ENCODE assay signal across 15 cellular contexts in genomic region chr4:15349426-15349825, GRCh38.
DNase-seq lines count a peak whose midpoint lies in the region; ATAC-seq and TF ChIP-seq lines count a peak whose summit lies in the region.
"Had no signal": no experiment of that assay in that cellular context is flagged by ENCODE, and none has a peak within 500 bp of the region (broad histone marks: within the 10 kb centered on the region; RNA-seq: fewer than 3 reads in every experiment).

No MANE protein-coding gene starts in this region.

- no peaks in the 10 kb centered on the region for H3K36me3 ChIP-seq in SK-N-MC (ENCODE audit: insufficient read depth, low read length)
- no peaks in the 10 kb centered on the region for H3K36me3 ChIP-seq in colonic mucosa
- H3K36me3 ChIP-seq: brain microvascular endothelial cell, SJCRH30, tibial artery had no signal

- ATAC-seq in HG03175 (IDR thresholded peaks at IDR 0.05; ENCODE audit: unreplicated experiment) = peak; percentile 72
- peak; percentile 46 for ATAC-seq in memory B cell (ENCODE audit: low read depth)
- peak; percentile 80 for ATAC-seq in stimulated activated naive CD8-positive, alpha-beta T cell treated with anti-CD3 and anti-CD28 coated beads, Interleukin-15, amount 100 ng/mL, for 72 hours
- no peak for ATAC-seq in activated CD4-positive, CD25-positive, alpha-beta regulatory T cell treated with anti-CD3 and anti-CD28 coated beads, Interleukin-2, amount 50 U/mL, for 24 hours

- CTCF ChIA-PET in MCF 10A (lab: Yijun Ruan, JAX) = no interaction called here

- H3K4me1 Mint-ChIP-seq in memory B cell (peaks cover 12% of the 10 kb centered on the region), MCF 10A (ENCODE audit: insufficient read depth, unreplicated experiment) (peaks cover under 1% of the 10 kb centered on the region)
- H3K4me1 Mint-ChIP-seq in stimulated activated naive CD8-positive, alpha-beta T cell treated with anti-CD3 and anti-CD28 coated beads, Interleukin-15, amount 100 ng/mL, for 72 hours = peaks cover 11% of the 10 kb centered on the region

- H3K4me3 Mint-ChIP-seq in memory B cell (no peak overlapping the region), MCF 10A (ENCODE audit: unreplicated experiment) (no peak overlapping the region)
- H3K4me3 Mint-ChIP-seq in stimulated activated naive CD8-positive, alpha-beta T cell treated with anti-CD3 and anti-CD28 coated beads, Interleukin-15, amount 100 ng/mL, for 72 hours = peak overlapping the region in 1 of 2 donors; percentile 24
- H3K4me3 Mint-ChIP-seq: CD14-positive monocyte had no signal

- H3K36me3 Mint-ChIP-seq in memory B cell (peaks cover 3% of the 10 kb centered on the region), MCF 10A (ENCODE audit: insufficient read depth, unreplicated experiment) (no peaks in the 10 kb centered on the region)
- H3K36me3 Mint-ChIP-seq: CD14-positive monocyte had no signal

- H3K9me3 ChIP-seq in SK-N-MC (ENCODE audit: low read depth, low read length) = no peaks in the 10 kb centered on the region
- H3K9me3 ChIP-seq in colonic mucosa = no peaks in the 10 kb centered on the region
- H3K9me3 ChIP-seq: SJCRH30, tibial artery had no signal

- POLR2A ChIA-PET in MCF 10A (lab: Yijun Ruan, JAX) = no interaction called here

- BruUV-seq in MCF 10A (replicated peaks; lab: Mats Ljungman, UMichigan) = no TSS peak

- peaks cover 10% of the 10 kb centered on the region for H3K27me3 Mint-ChIP-seq in memory B cell
- H3K27me3 Mint-ChIP-seq in stimulated activated naive CD8-positive, alpha-beta T cell treated with anti-CD3 and anti-CD28 coated beads, Interleukin-15, amount 100 ng/mL, for 72 hours = no peaks in the 10 kb centered on the region
- H3K27me3 Mint-ChIP-seq in MCF 10A (ENCODE audit: insufficient read depth, unreplicated experiment) = no peaks in the 10 kb centered on the region

- no peaks in the 10 kb centered on the region for H3K27me3 ChIP-seq in colonic mucosa
- H3K27me3 ChIP-seq: brain microvascular endothelial cell, tibial artery had no signal

- TF ChIP-seq CTCF in colonic mucosa (IDR thresholded peaks at IDR 0.05) = no peak
- no peak for TF ChIP-seq CTCF in MCF 10A (IDR thresholded peaks at IDR 0.05; ENCODE audit: unreplicated experiment)

- H3K27ac Mint-ChIP-seq in memory B cell (peak overlapping the region; percentile 46), MCF 10A (ENCODE audit: low read depth, unreplicated experiment) (no peak overlapping the region)
- peak overlapping the region in 1 of 2 donors; percentile 85 for H3K27ac Mint-ChIP-seq in stimulated activated naive CD8-positive, alpha-beta T cell treated with anti-CD3 and anti-CD28 coated beads, Interleukin-15, amount 100 ng/mL, for 72 hours

- intact Hi-C loops in colonic mucosa (cut with DNase I) = no loop called here
- intact Hi-C loops in MCF 10A (cut with micrococcal nuclease) = no loop called here

- no peaks in the 10 kb centered on the region for H3K4me1 ChIP-seq in colonic mucosa

- no peak for DNase-seq in SK-N-MC (ENCODE audit: low read depth, low spot score)
- DNase-seq in memory B cell (ENCODE audit: low spot score in 2 of 2) = no peak
- no peak for DNase-seq in stimulated activated naive CD8-positive, alpha-beta T cell treated with anti-CD3 and anti-CD28 coated beads, Interleukin-15, amount 100 ng/mL, for 72 hours
- DNase-seq in colonic mucosa = no peak
- DNase-seq in MCF 10A (ENCODE audit: unreplicated experiment) = no peak
- DNase-seq: activated CD4-positive, alpha-beta T cell treated with anti-CD3 and anti-CD28 coated beads, Interleukin-2, amount 50 U/mL, for 48 hours; brain microvascular endothelial cell; DND-41; NCI-H1048; NK-92 treated with Interleukin-12 subunit alpha and Interleukin-12 subunit beta, amount 100 ng/mL, for 24 hours; tibial artery had no signal

- H3K9ac ChIP-seq in SK-N-MC (ENCODE audit: insufficient read length) (no peak overlapping the region), colonic mucosa (ENCODE audit: low read depth in 2 of 2, low read length in 2 of 2) (no peak overlapping the region)

- H3K9me3 Mint-ChIP-seq in memory B cell (peaks cover 2% of the 10 kb centered on the region), MCF 10A (ENCODE audit: unreplicated experiment) (no peaks in the 10 kb centered on the region)
- H3K9me3 Mint-ChIP-seq in stimulated activated naive CD8-positive, alpha-beta T cell treated with anti-CD3 and anti-CD28 coated beads, Interleukin-15, amount 100 ng/mL, for 72 hours = no peaks in the 10 kb centered on the region

- H3K4me3 ChIP-seq in SK-N-MC (peak overlapping the region; percentile 53), colonic mucosa (no peak overlapping the region)
- H3K4me3 ChIP-seq: SJCRH30, tibial artery had no signal

- H3K27ac ChIP-seq in SK-N-MC = no peak overlapping the region
- H3K27ac ChIP-seq in colonic mucosa = no peak overlapping the region
- H3K27ac ChIP-seq: brain microvascular endothelial cell, SJCRH30 had no signal

Comparison
In these comparisons a context has a peak if more than half of its experiments do, and no peak if none do; other contexts are left out.
1. ATAC-seq: peak in HG03175 (single experiment), memory B cell (single experiment) and stimulated activated naive CD8-positive, alpha-beta T cell treated with anti-CD3 and anti-CD28 coated beads, Interleukin-15, amount 100 ng/mL, for 72 hours (single experiment); none in activated CD4-positive, CD25-positive, alpha-beta regulatory T cell treated with anti-CD3 and anti-CD28 coated beads, Interleukin-2, amount 50 U/mL, for 24 hours (0 of 2).